In genomic region chr1:6052543-6053205, GRCh38 we compare ENCODE assay signal across 1 cellular context.
TF ChIP-seq lines count a peak whose summit lies in the region.

No MANE protein-coding gene starts in this region.

TF ChIP-seq in K562, 482 proteins besides CTCF, POLR2A, EP300 and RAD21 (continued from another document and continues in another):
- TF ChIP-seq GTF2B (IDR thresholded peaks at IDR 0.05; ENCODE audit: extremely low read depth, insufficient read length) (no peak), GTF2F1 (IDR thresholded peaks at IDR 0.05; ENCODE audit: low read depth, low read length) (no peak), ZNF695 (CRISPR knock-in tag; IDR thresholded peaks at IDR 0.05) (no peak), STAT5A (IDR thresholded peaks at IDR 0.05; ENCODE audit: borderline replicate concordance, low read length) (no peak), SFPQ (IDR thresholded peaks at IDR 0.05; ENCODE audit: low read depth, low read length) (no peak), ZNF696 (CRISPR knock-in tag; conservative IDR thresholded peaks at IDR 0.05) (no peak), TCF15 (CRISPR knock-in tag; IDR thresholded peaks at IDR 0.05) (no peak), NFRKB (IDR thresholded peaks at IDR 0.05; ENCODE audit: low read depth) (no peak), NR1H2 (CRISPR knock-in tag; IDR thresholded peaks at IDR 0.05) (no peak), IRF9 (tag; IDR thresholded peaks at IDR 0.05) (no peak), ZFX (CRISPR knock-in tag; IDR thresholded peaks at IDR 0.05) (no peak), SMARCB1 (IDR thresholded peaks at IDR 0.05; ENCODE audit: insufficient read length, low read depth) (no peak), ZNF766 (CRISPR knock-in tag; conservative IDR thresholded peaks at IDR 0.05) (peak; percentile 92), MCM5 (IDR thresholded peaks at IDR 0.05; ENCODE audit: low read depth) (no peak), TCFL5 (CRISPR knock-in tag; conservative IDR thresholded peaks at IDR 0.05) (no peak), SIX5 (IDR thresholded peaks at IDR 0.05; ENCODE audit: borderline replicate concordance in 1 of 2, insufficient read depth in 1 of 2, low read depth in 1 of 2, low read length in 2 of 2) (no peak), HLTF (IDR thresholded peaks at IDR 0.05) (no peak), ETV5 (CRISPR knock-in tag; IDR thresholded peaks at IDR 0.05; ENCODE audit: low read depth) (peak; percentile 65; the same call in 1 of the 2 replicates), ZNF24 (IDR thresholded peaks at IDR 0.05) (no peak), ZFP1 (CRISPR knock-in tag; IDR thresholded peaks at IDR 0.05) (no peak), STAG1 (CRISPR knock-in tag; IDR thresholded peaks at IDR 0.05; ENCODE audit: borderline replicate concordance) (no peak), ZNF592 (IDR thresholded peaks at IDR 0.05) (no peak), RBM22 (IDR thresholded peaks at IDR 0.05; ENCODE audit: low read depth, low read length, poor library complexity, severe bottlenecking) (no peak), GATA2 (CRISPR knock-in tag; IDR thresholded peaks at IDR 0.05) (0 out of 2 replicates have a peak, but pooled peaks have one; percentile 18), FOXA3 (CRISPR knock-in tag; conservative IDR thresholded peaks at IDR 0.05 in 1 of 2, IDR thresholded peaks at IDR 0.05 in 1 of 2) (no peak), NFE2 (IDR thresholded peaks at IDR 0.05; ENCODE audit: low read depth) (no peak), TAF1 (IDR thresholded peaks at IDR 0.05; ENCODE audit: control insufficient read depth, extremely low read depth, insufficient read depth, low read length, severe bottlenecking) (no peak), TAF15 (IDR thresholded peaks at IDR 0.05; ENCODE audit: low read depth, low read length) (no peak), DIDO1 (tag; IDR thresholded peaks at IDR 0.05; ENCODE audit: low read depth) (no peak), PTRF (tag; IDR thresholded peaks at IDR 0.05) (no peak), USF1 (CRISPR knock-in tag; IDR thresholded peaks at IDR 0.05) (no peak), NCOR1 (IDR thresholded peaks at IDR 0.05) (no peak), MAX (CRISPR knock-in tag; IDR thresholded peaks at IDR 0.05) (no peak), TOE1 (IDR thresholded peaks at IDR 0.05; ENCODE audit: borderline replicate concordance) (no peak), TOE1 (CRISPR knock-in tag; IDR thresholded peaks at IDR 0.05; ENCODE audit: borderline replicate concordance, low read depth) (no peak), FOSL1 (tag; conservative IDR thresholded peaks at IDR 0.05) (no peak), MAFF (IDR thresholded peaks at IDR 0.05; ENCODE audit: low read length) (no peak), RBM34 (IDR thresholded peaks at IDR 0.05; ENCODE audit: borderline replicate concordance, insufficient read depth, low read length) (no peak), THRB (CRISPR knock-in tag; conservative IDR thresholded peaks at IDR 0.05) (no peak), MTA2 (IDR thresholded peaks at IDR 0.05; ENCODE audit: low read depth) (no peak), ZSCAN32 (CRISPR knock-in tag; IDR thresholded peaks at IDR 0.05) (no peak), ELF4 (CRISPR knock-in tag; IDR thresholded peaks at IDR 0.05) (no peak), SMAD4 (CRISPR knock-in tag; conservative IDR thresholded peaks at IDR 0.05) (peak; percentile 60; the same call in 1 of the 2 replicates), ZBTB8A (IDR thresholded peaks at IDR 0.05; ENCODE audit: partially characterized antibody) (no peak), TBP (optimal IDR thresholded peaks at IDR 0.05; ENCODE audit: low read depth, low read length) (no peak), POLR2AphosphoS5 (IDR thresholded peaks at IDR 0.05; ENCODE audit: control insufficient read depth, insufficient read depth, low read depth, low read length) (no peak), POU5F1 (IDR thresholded peaks at IDR 0.05; ENCODE audit: borderline replicate concordance, low read depth, low read length, partially characterized antibody) (no peak), NBN (IDR thresholded peaks at IDR 0.05; ENCODE audit: low read depth) (no peak), KLF10 (CRISPR knock-in tag; IDR thresholded peaks at IDR 0.05) (no peak), TEAD2 (tag; IDR thresholded peaks at IDR 0.05) (no peak), U2AF1 (optimal IDR thresholded peaks at IDR 0.05; ENCODE audit: low read depth, low read length) (no peak), SMAD3 (CRISPR knock-in tag; conservative IDR thresholded peaks at IDR 0.05) (no peak), NUFIP1 (IDR thresholded peaks at IDR 0.05; ENCODE audit: partially characterized antibody) (no peak), DACH1 (IDR thresholded peaks at IDR 0.05; ENCODE audit: partially characterized antibody) (no peak), SIRT6 (IDR thresholded peaks at IDR 0.05; ENCODE audit: low read depth, low read length) (no peak), NCOA2 (IDR thresholded peaks at IDR 0.05; ENCODE audit: partially characterized antibody in 2 of 2) (no peak), JUND (IDR thresholded peaks at IDR 0.05; ENCODE audit: borderline replicate concordance, low read depth, low read length) (no peak), JUND (tag; IDR thresholded peaks at IDR 0.05; ENCODE audit: borderline replicate concordance, low read depth, low read length) (0 out of 3 replicates have a peak, but pooled peaks have one; percentile 17), ZBTB7A (IDR thresholded peaks at IDR 0.05; ENCODE audit: borderline replicate concordance, control insufficient read depth, low read depth, low read length) (no peak), ZNF277 (CRISPR knock-in tag; IDR thresholded peaks at IDR 0.05; ENCODE audit: borderline replicate concordance) (no peak), HDAC8 (tag; IDR thresholded peaks at IDR 0.05) (no peak), TCF3 (CRISPR knock-in tag; IDR thresholded peaks at IDR 0.05) (no peak; the same call in 1 of the 2 replicates), DEAF1 (CRISPR knock-in tag; IDR thresholded peaks at IDR 0.05) (no peak), SMARCC2 (IDR thresholded peaks at IDR 0.05; ENCODE audit: low read depth) (no peak), KHSRP (IDR thresholded peaks at IDR 0.05) (no peak), LEF1 (IDR thresholded peaks at IDR 0.05) (no peak), ZNF174 (CRISPR knock-in tag; IDR thresholded peaks at IDR 0.05) (no peak), ZNF282 (CRISPR knock-in tag; IDR thresholded peaks at IDR 0.05) (no peak), EHMT2 (IDR thresholded peaks at IDR 0.05) (peak; percentile 99)
